ENCODE assay signal across 1 cellular context in the genomic region with DNA sequence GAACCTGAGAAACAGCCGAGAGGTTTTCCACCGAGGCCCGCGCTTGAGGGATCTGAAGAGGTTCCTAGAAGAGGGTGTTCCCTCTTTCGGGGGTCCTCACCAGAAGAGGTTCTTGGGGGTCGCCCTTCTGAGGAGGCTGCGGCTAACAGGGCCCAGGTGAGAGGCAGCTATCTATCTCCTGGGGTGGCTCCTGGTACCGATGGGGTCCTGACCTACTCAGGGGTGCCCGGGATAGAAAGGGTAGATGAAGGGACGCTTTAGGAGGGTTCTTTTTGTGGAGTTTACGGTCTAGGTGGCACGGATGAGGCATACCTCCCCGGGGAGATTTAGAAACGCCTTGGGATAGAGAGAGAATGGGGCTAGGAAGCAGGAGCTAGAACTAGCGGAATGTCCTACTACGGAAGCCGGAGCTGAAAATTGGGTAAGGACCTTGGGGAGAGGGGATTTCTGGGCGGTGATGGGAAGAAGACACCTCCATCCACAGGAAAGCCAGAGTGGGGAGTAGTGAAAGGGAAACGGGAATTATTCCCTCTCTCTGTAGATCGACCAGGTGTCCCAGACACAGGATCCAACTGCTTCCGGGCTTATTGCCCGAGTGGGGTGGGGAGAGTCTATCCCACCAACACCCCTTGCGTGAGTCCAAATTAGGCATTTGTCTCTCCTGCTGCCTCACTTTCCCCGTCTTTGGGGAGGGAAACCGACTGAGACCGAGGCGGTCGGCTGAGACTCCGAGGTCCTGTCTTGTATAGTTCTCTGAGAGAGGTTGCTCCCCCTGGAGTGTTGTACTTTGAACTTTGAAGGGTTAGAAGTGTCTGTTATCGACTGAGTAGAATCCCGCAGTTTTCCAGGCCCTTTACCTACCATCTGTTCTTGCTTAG.
TF ChIP-seq lines count a peak whose summit lies in the region.

No MANE protein-coding gene starts in this region.

TF ChIP-seq in HepG2, 621 proteins besides CTCF, POLR2A, EP300 and RAD21 (continues in another document):
- TF ChIP-seq, protein P1, sequence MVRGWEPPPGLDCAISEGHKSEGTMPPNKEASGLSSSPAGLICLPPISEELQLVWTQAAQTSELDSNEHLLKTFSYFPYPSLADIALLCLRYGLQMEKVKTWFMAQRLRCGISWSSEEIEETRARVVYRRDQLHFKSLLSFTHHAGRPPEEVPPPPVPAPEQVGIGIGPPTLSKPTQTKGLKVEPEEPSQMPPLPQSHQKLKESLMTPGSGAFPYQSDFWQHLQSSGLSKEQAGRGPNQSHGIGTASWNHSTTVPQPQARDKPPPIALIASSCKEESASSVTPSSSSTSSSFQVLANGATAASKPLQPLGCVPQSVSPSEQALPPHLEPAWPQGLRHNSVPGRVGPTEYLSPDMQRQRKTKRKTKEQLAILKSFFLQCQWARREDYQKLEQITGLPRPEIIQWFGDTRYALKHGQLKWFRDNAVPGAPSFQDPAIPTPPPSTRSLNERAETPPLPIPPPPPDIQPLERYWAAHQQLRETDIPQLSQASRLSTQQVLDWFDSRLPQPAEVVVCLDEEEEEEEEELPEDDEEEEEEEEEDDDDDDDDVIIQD (CRISPR knock-in tag; IDR thresholded peaks at IDR 0.05; ENCODE audit: low read depth), result peak; percentile 29; the same call in 1 of the 2 replicates
- TF ChIP-seq CEBPZ (IDR thresholded peaks at IDR 0.05; ENCODE audit: low read length), result no peak
- TF ChIP-seq ZNF333 (CRISPR knock-in tag; IDR thresholded peaks at IDR 0.05; ENCODE audit: borderline replicate concordance), result no peak; the same call in 1 of the 2 replicates
- 0 out of 2 replicates have a peak, but pooled peaks have one; percentile 31 for TF ChIP-seq KAT8 (CRISPR knock-in tag; IDR thresholded peaks at IDR 0.05)
- TF ChIP-seq, protein P2, sequence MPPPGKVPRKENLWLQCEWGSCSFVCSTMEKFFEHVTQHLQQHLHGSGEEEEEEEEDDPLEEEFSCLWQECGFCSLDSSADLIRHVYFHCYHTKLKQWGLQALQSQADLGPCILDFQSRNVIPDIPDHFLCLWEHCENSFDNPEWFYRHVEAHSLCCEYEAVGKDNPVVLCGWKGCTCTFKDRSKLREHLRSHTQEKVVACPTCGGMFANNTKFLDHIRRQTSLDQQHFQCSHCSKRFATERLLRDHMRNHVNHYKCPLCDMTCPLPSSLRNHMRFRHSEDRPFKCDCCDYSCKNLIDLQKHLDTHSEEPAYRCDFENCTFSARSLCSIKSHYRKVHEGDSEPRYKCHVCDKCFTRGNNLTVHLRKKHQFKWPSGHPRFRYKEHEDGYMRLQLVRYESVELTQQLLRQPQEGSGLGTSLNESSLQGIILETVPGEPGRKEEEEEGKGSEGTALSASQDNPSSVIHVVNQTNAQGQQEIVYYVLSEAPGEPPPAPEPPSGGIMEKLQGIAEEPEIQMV (CRISPR knock-in tag; IDR thresholded peaks at IDR 0.05; ENCODE audit: low read depth), result peak; percentile 17; the same call in 1 of the 2 replicates
- TF ChIP-seq TFAP4 (IDR thresholded peaks at IDR 0.05; ENCODE audit: borderline replicate concordance, low read depth), result peak; percentile 30; the same call in 1 of the 2 replicates
- TF ChIP-seq POLR2AphosphoS5 (IDR thresholded peaks at IDR 0.05; ENCODE audit: low read depth, low read length), result peak; percentile 34; the same call in 1 of the 2 replicates
- peak; percentile 86; the same call in 1 of the 2 replicates for TF ChIP-seq SIN3A (IDR thresholded peaks at IDR 0.05; ENCODE audit: borderline replicate concordance, low read depth, low read length)
- TF ChIP-seq MAF1 (CRISPR knock-in tag; IDR thresholded peaks at IDR 0.05; ENCODE audit: borderline replicate concordance), result no peak
- TF ChIP-seq ZHX2 (IDR thresholded peaks at IDR 0.05; ENCODE audit: low read depth), result 0 out of 2 replicates have a peak, but pooled peaks have one; percentile 2
- no peak for TF ChIP-seq ZHX2 (CRISPR knock-in tag; IDR thresholded peaks at IDR 0.05; ENCODE audit: borderline replicate concordance)
- 0 out of 2 replicates have a peak, but pooled peaks have one; percentile 5 for TF ChIP-seq ZSCAN29 (CRISPR knock-in tag; conservative IDR thresholded peaks at IDR 0.05)
- TF ChIP-seq ZNF788 (CRISPR knock-in tag; IDR thresholded peaks at IDR 0.05; ENCODE audit: borderline replicate concordance), result 0 out of 2 replicates have a peak, but pooled peaks have one; percentile 13
- TF ChIP-seq ZSCAN31 (CRISPR knock-in tag; IDR thresholded peaks at IDR 0.05; ENCODE audit: low read depth), result peak; percentile 71; the same call in 1 of the 2 replicates
- TF ChIP-seq ZNF205 (CRISPR knock-in tag; IDR thresholded peaks at IDR 0.05), result peak; percentile 62; the same call in 1 of the 2 replicates
- no peak for TF ChIP-seq U2AF2 (IDR thresholded peaks at IDR 0.05; ENCODE audit: low read depth, low read length)
- TF ChIP-seq HNRNPK (IDR thresholded peaks at IDR 0.05; ENCODE audit: low read depth, low read length, poor library complexity, severe bottlenecking), result peak; percentile 15
- no peak for TF ChIP-seq CCAR2 (optimal IDR thresholded peaks at IDR 0.05; ENCODE audit: low read depth, low read length)
- no peak for TF ChIP-seq GABPA (IDR thresholded peaks at IDR 0.05; ENCODE audit: low read depth, low read length)
- TF ChIP-seq GABPA (CRISPR knock-in tag; IDR thresholded peaks at IDR 0.05; ENCODE audit: low read depth), result peak; percentile 55; the same call in 1 of the 2 replicates
- no peak for TF ChIP-seq EHMT2 (IDR thresholded peaks at IDR 0.05; ENCODE audit: borderline replicate concordance, low read depth, low read length)
- TF ChIP-seq SOX6 (IDR thresholded peaks at IDR 0.05), result no peak
- 0 out of 2 replicates have a peak, but pooled peaks have one; percentile 11 for TF ChIP-seq SOX6 (CRISPR knock-in tag; IDR thresholded peaks at IDR 0.05)
- TF ChIP-seq BATF2 (CRISPR knock-in tag; IDR thresholded peaks at IDR 0.05), result no peak
- peak; percentile 60; the same call in 1 of the 2 replicates for TF ChIP-seq EED (CRISPR knock-in tag; IDR thresholded peaks at IDR 0.05)
- 0 out of 2 replicates have a peak, but pooled peaks have one; percentile 57 for TF ChIP-seq THAP7 (CRISPR knock-in tag; IDR thresholded peaks at IDR 0.05)
- no peak for TF ChIP-seq GZF1 (CRISPR knock-in tag; IDR thresholded peaks at IDR 0.05)
- TF ChIP-seq, protein P3, sequence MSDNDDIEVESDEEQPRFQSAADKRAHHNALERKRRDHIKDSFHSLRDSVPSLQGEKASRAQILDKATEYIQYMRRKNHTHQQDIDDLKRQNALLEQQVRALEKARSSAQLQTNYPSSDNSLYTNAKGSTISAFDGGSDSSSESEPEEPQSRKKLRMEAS (IDR thresholded peaks at IDR 0.05), result peak; percentile 16
- TF ChIP-seq KMT2A (CRISPR knock-in tag; IDR thresholded peaks at IDR 0.05), result peak; percentile 22; the same call in 1 of the 2 replicates
- TF ChIP-seq GABPB1 (CRISPR knock-in tag; IDR thresholded peaks at IDR 0.05), result peak; percentile 63; the same call in 1 of the 2 replicates
- TF ChIP-seq, protein P4, sequence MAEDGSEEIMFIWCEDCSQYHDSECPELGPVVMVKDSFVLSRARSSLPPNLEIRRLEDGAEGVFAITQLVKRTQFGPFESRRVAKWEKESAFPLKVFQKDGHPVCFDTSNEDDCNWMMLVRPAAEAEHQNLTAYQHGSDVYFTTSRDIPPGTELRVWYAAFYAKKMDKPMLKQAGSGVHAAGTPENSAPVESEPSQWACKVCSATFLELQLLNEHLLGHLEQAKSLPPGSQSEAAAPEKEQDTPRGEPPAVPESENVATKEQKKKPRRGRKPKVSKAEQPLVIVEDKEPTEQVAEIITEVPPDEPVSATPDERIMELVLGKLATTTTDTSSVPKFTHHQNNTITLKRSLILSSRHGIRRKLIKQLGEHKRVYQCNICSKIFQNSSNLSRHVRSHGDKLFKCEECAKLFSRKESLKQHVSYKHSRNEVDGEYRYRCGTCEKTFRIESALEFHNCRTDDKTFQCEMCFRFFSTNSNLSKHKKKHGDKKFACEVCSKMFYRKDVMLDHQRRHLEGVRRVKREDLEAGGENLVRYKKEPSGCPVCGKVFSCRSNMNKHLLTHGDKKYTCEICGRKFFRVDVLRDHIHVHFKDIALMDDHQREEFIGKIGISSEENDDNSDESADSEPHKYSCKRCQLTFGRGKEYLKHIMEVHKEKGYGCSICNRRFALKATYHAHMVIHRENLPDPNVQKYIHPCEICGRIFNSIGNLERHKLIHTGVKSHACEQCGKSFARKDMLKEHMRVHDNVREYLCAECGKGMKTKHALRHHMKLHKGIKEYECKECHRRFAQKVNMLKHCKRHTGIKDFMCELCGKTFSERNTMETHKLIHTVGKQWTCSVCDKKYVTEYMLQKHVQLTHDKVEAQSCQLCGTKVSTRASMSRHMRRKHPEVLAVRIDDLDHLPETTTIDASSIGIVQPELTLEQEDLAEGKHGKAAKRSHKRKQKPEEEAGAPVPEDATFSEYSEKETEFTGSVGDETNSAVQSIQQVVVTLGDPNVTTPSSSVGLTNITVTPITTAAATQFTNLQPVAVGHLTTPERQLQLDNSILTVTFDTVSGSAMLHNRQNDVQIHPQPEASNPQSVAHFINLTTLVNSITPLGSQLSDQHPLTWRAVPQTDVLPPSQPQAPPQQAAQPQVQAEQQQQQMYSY (CRISPR knock-in tag; IDR thresholded peaks at IDR 0.05), result no peak
- TF ChIP-seq ZFP41 (CRISPR knock-in tag; IDR thresholded peaks at IDR 0.05; ENCODE audit: borderline replicate concordance), result 0 out of 2 replicates have a peak, but pooled peaks have one; percentile 64
- peak; percentile 38 for TF ChIP-seq HDAC2 (CRISPR knock-in tag; IDR thresholded peaks at IDR 0.05)
- TF ChIP-seq ZNF615 (CRISPR knock-in tag; IDR thresholded peaks at IDR 0.05; ENCODE audit: borderline replicate concordance), result peak; percentile 72; the same call in 1 of the 2 replicates
